Comparison of ENCODE assay signal across 8 cellular contexts in genomic region chr14:51328089-51328941, GRCh38.
A peak's percentile ranks its signal among the peaks of the same experiment; 100 is the strongest.
DNase-seq lines count a peak whose midpoint lies in the region; ATAC-seq and TF ChIP-seq lines count a peak whose summit lies in the region.

No MANE protein-coding gene starts in this region.

- H3K9me3 ChIP-seq in Loucy (ENCODE audit: insufficient read depth, low read depth, low read length) (no peaks in the 10 kb centered on the region), hepatocyte (ENCODE audit: low read depth) (no peaks in the 10 kb centered on the region)

- CTCF ChIA-PET in Calu3 (lab: Charles Lee), result interaction anchor here (0.7 kb wide), 1 partner anchor 1422 kb away, joined by 3 read pairs; no protein-coding TSS in a partner anchor

- H3K27me3 Mint-ChIP-seq in Calu3 (ENCODE audit: unreplicated experiment), result no peaks in the 10 kb centered on the region

- H2AFZ ChIP-seq in Loucy (ENCODE audit: low read length), result no peak overlapping the region; the same call in 1 of the 2 replicates
- no peak overlapping the region for H2AFZ ChIP-seq in hepatocyte

- intact Hi-C loops in Calu3 (cut with micrococcal nuclease; ENCODE audit: unreplicated experiment), result no loop called here

- H3K36me3 Mint-ChIP-seq in Calu3 (ENCODE audit: insufficient read depth, unreplicated experiment), result no peaks in the 10 kb centered on the region

- H3K4me2 ChIP-seq in Loucy (ENCODE audit: low read depth, low read length, poor library complexity, severe bottlenecking), result peak overlapping the region; percentile 30
- H3K4me2 ChIP-seq in hepatocyte, result peak overlapping the region; percentile 27

- no peaks in the 10 kb centered on the region for H3F3A ChIP-seq in Loucy (ENCODE audit: low read depth)

- H3K27ac Mint-ChIP-seq in Calu3 (ENCODE audit: unreplicated experiment), result no peak overlapping the region

- 65% methylated on average over 9 of the region's 9 CpGs for WGBS in hepatocyte (ENCODE audit: low lambda C conversion rate, missing lambda C conversion rate)

- no peaks in the 10 kb centered on the region for H4K20me1 ChIP-seq in Loucy (ENCODE audit: insufficient read depth, low read length, poor library complexity, severe bottlenecking)
- no peaks in the 10 kb centered on the region for H4K20me1 ChIP-seq in hepatocyte (ENCODE audit: insufficient read depth, poor library complexity, severe bottlenecking)

- TF ChIP-seq CTCF in Loucy (conservative IDR thresholded peaks at IDR 0.05; ENCODE audit: low read length), result no peak
- TF ChIP-seq CTCF in hepatocyte (IDR thresholded peaks at IDR 0.05; ENCODE audit: poor library complexity), result no peak
- no peak for TF ChIP-seq CTCF in Calu3 (IDR thresholded peaks at IDR 0.05; ENCODE audit: unreplicated experiment)

- H3K4me3 ChIP-seq in Loucy (ENCODE audit: low read length, poor library complexity, severe bottlenecking) (no peak overlapping the region), hepatocyte (no peak overlapping the region)

- no peaks in the 10 kb centered on the region for H3K9me3 Mint-ChIP-seq in Calu3 (ENCODE audit: low read depth, unreplicated experiment)

- H3K4me1 ChIP-seq in Loucy (ENCODE audit: insufficient read depth, low read length, poor library complexity, severe bottlenecking) (no peaks in the 10 kb centered on the region), hepatocyte (ENCODE audit: insufficient read depth) (peaks cover 10% of the 10 kb centered on the region)

- BruUV-seq in Calu3 (replicated peaks; lab: Mats Ljungman, UMichigan), result no TSS peak

- no peak for ATAC-seq in GM18868 (IDR thresholded peaks at IDR 0.05; ENCODE audit: unreplicated experiment)

- H3K27me3 ChIP-seq in Loucy (ENCODE audit: insufficient read depth, low read length, poor library complexity, severe bottlenecking), result no peaks in the 10 kb centered on the region
- H3K27me3 ChIP-seq in hepatocyte, result no peaks in the 10 kb centered on the region

- peak overlapping the region; percentile 30 for H3K27ac ChIP-seq in hepatocyte

- H3K9ac ChIP-seq in Loucy (ENCODE audit: low read depth, low read length, poor library complexity, severe bottlenecking), result no peak overlapping the region

- no peak overlapping the region for H3K4me3 Mint-ChIP-seq in Calu3 (ENCODE audit: low read depth, unreplicated experiment)

- H3K4me1 Mint-ChIP-seq in Calu3 (ENCODE audit: low read depth, unreplicated experiment), result peaks cover 38% of the 10 kb centered on the region

- H3K36me3 ChIP-seq in Loucy (ENCODE audit: insufficient read depth, low read length) (no peaks in the 10 kb centered on the region), hepatocyte (replicated peaks; ENCODE audit: insufficient read depth, low read depth) (no peaks in the 10 kb centered on the region)

- H3K9me2 ChIP-seq in Loucy (replicated peaks; ENCODE audit: low read depth, low read length) (no peaks in the 10 kb centered on the region), hepatocyte (replicated peaks; ENCODE audit: insufficient read depth) (no peaks in the 10 kb centered on the region)

- DNase-seq in activated CD8-positive, alpha-beta memory T cell treated with anti-CD3 and anti-CD28 coated beads, Interleukin-2, amount 50 U/mL, for 48 hours, result peak; percentile 56
- no peak for DNase-seq in hepatocyte (ENCODE audit: low spot score)
- peak in 2 of 3 experiments; percentile 8 to 53 for DNase-seq in stimulated activated CD4-positive, alpha-beta T cell treated with anti-CD3 and anti-CD28 coated beads, TNF-alpha, amount 100 ng/mL, for 24 hours (ENCODE audit: low read depth in 3 of 3)
- no peak for DNase-seq in T-helper 9 cell
- DNase-seq in Calu3, result no peak
- no peak for DNase-seq in foreskin melanocyte

- H3K79me2 ChIP-seq in Loucy (ENCODE audit: insufficient read depth, low read length) (no peaks in the 10 kb centered on the region), hepatocyte (no peaks in the 10 kb centered on the region)

Comparison
In these comparisons a context has a peak if more than half of its experiments do, and no peak if none do; other contexts are left out.
1. DNase-seq: peak in activated CD8-positive, alpha-beta memory T cell treated with anti-CD3 and anti-CD28 coated beads, Interleukin-2, amount 50 U/mL, for 48 hours (single experiment) and stimulated activated CD4-positive, alpha-beta T cell treated with anti-CD3 and anti-CD28 coated beads, TNF-alpha, amount 100 ng/mL, for 24 hours (2 of 3); none in hepatocyte (single experiment), T-helper 9 cell (single experiment), Calu3 (single experiment) and foreskin melanocyte (single experiment).